In the genomic region with DNA sequence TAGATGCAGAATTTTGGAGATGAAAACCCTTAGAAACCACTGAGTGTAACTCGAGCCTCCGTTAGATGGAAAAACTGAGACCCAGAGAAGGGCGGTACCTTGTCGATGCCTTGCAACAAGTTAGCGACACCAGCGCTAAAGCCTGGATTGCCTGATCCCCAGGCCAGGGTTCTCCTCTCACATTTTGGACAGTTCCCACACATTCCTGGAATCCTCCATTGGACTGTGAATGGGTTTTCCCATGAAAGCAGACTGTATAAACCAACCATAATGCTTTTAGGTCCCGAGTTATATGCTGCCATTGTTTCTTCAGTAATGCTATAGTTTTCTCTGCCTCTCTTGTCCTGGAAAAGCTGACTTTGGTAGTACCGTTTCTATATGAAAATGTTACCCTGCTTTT, we compare ENCODE assay signal across 25 cellular contexts. TPM values are rescaled to one million over a fixed set of nuclear protein-coding genes. Genes with fewer than 3 reads are reported as not detected.
DNase-seq lines count a peak whose midpoint lies in the region; ATAC-seq and TF ChIP-seq lines count a peak whose summit lies in the region.
"Had no signal": no experiment of that assay in that cellular context is flagged by ENCODE, and none has a peak within 500 bp of the region (broad histone marks: within the 10 kb centered on the region; RNA-seq: fewer than 3 reads in every experiment).

No MANE protein-coding gene starts in this region.

- H3K9me3 ChIP-seq in breast epithelium (no peaks in the 10 kb centered on the region), mammary epithelial cell (replicated peaks; ENCODE audit: insufficient read depth, low read length) (no peaks in the 10 kb centered on the region), PC-3 (ENCODE audit: low read length) (no peaks in the 10 kb centered on the region), adipocyte (ENCODE audit: control insufficient read depth, low read length) (no peaks in the 10 kb centered on the region), thoracic aorta (no peaks in the 10 kb centered on the region), vagina (no peaks in the 10 kb centered on the region)
- H3K9me3 ChIP-seq: BE2C had no signal

- ATAC-seq in PC-3 = no peak
- no peak for ATAC-seq in thoracic aorta (ENCODE audit: insufficient number of reproducible peaks, low FRiP score, low read depth)
- no peak for ATAC-seq in HG03520 (IDR thresholded peaks at IDR 0.05; ENCODE audit: unreplicated experiment)
- no peak for ATAC-seq in GM18909 (IDR thresholded peaks at IDR 0.05; ENCODE audit: poor library complexity, unreplicated experiment)

- in situ Hi-C loops in mammary epithelial cell (cut with MboI; ENCODE audit: low sequenced_read_pairs in 2 of 2) = no loop called here

- no peak overlapping the region for H2AFZ ChIP-seq in mammary epithelial cell (ENCODE audit: low read depth, low read length)
- no peak overlapping the region for H2AFZ ChIP-seq in PC-3 (ENCODE audit: low read length)
- H2AFZ ChIP-seq: GM23248 had no signal

- DNase-seq in breast epithelium (ENCODE audit: low spot score in 2 of 2) (no peak), mammary epithelial cell (no peak), PC-3 (no peak), adipocyte (ENCODE audit: low read depth) (no peak), thoracic aorta (ENCODE audit: low spot score) (no peak), vagina (ENCODE audit: extremely low spot score in 2 of 2) (no peak)
- DNase-seq: 8988T; ACHN; AML-193; BE2C; CD4-positive, alpha-beta T cell; CD8-positive, alpha-beta memory T cell; DMS53; DMS79 treated with DMSO at 0.1 percent for 48 hours; GM23248; H7; HCEC 1CT had no signal

- H3K79me2 ChIP-seq in mammary epithelial cell (ENCODE audit: insufficient read depth, low read length) = no peaks in the 10 kb centered on the region
- H3K79me2 ChIP-seq in PC-3 (ENCODE audit: low read length) = no peaks in the 10 kb centered on the region

- dilution Hi-C loops in mammary epithelial cell (cut with HindIII; ENCODE audit: low sequenced_read_pairs) = no loop called here

- H3K4me2 ChIP-seq in mammary epithelial cell (ENCODE audit: insufficient read depth, low read depth, low read length) = no peak overlapping the region
- H3K4me2 ChIP-seq in PC-3 (ENCODE audit: low read length) = no peak overlapping the region
- H3K4me2 ChIP-seq: BLaER1 treated with 17β-estradiol and CSF1 and Interleukin-3, amounts not matched to agents 10 nM and 100 nM had no signal

- 95% methylated on average over 8 of the region's 8 CpGs for WGBS in mammary epithelial cell (ENCODE audit: low coverage, missing lambda C conversion rate)

- CTCF ChIA-PET in mammary epithelial cell (lab: Charles Lee; ENCODE audit: low non-redundant PET) (interaction anchor here (0.6 kb wide), 1 partner anchor 576 kb away, joined by 3 read pairs; no protein-coding TSS in a partner anchor), PC-3 (lab: Charles Lee) (no interaction called here)

- peaks cover 0 to 7% of the 10 kb centered on the region in 2 donors for H3K4me1 ChIP-seq in breast epithelium
- H3K4me1 ChIP-seq in mammary epithelial cell (ENCODE audit: insufficient read depth, low read length) = peaks cover 22% of the 10 kb centered on the region
- peaks cover 66% of the 10 kb centered on the region for H3K4me1 ChIP-seq in PC-3 (ENCODE audit: insufficient read depth, low read length)
- H3K4me1 ChIP-seq in adipocyte (ENCODE audit: control insufficient read depth, insufficient read depth, low read length) = peaks cover 50% of the 10 kb centered on the region
- H3K4me1 ChIP-seq in thoracic aorta (ENCODE audit: control insufficient read depth in 1 of 2, low read depth in 2 of 2) = peaks cover 18 to 35% of the 10 kb centered on the region in 2 donors
- peaks cover 6% of the 10 kb centered on the region for H3K4me1 ChIP-seq in vagina

- intact Hi-C loops in breast epithelium (cut with DNase I; ENCODE audit: low total_unique reads) (no loop called here), mammary epithelial cell (cut with micrococcal nuclease) (no loop called here), PC-3 (cut with micrococcal nuclease) (no loop called here), vagina (cut with DNase I) (no loop called here)

- H4K20me1 ChIP-seq in mammary epithelial cell (ENCODE audit: insufficient read depth, low read length) (no peaks in the 10 kb centered on the region), PC-3 (ENCODE audit: low read length) (no peaks in the 10 kb centered on the region)
- H4K20me1 ChIP-seq: BLaER1 treated with 17β-estradiol and CSF1 and Interleukin-3, amounts not matched to agents 10 nM and 100 nM had no signal

- TF ChIP-seq CTCF in breast epithelium (IDR thresholded peaks at IDR 0.05) (no peak), mammary epithelial cell (conservative IDR thresholded peaks at IDR 0.05 in 1 of 2, IDR thresholded peaks at IDR 0.05 in 1 of 2; ENCODE audit: extremely low read depth in 1 of 2, insufficient read depth in 1 of 2, low read depth in 1 of 2, low read length in 2 of 2) (no peak), PC-3 (conservative IDR thresholded peaks at IDR 0.05; ENCODE audit: low read depth, low read length) (no peak), thoracic aorta (IDR thresholded peaks at IDR 0.05) (no peak), vagina (IDR thresholded peaks at IDR 0.05) (no peak)

- H3K4me3 ChIP-seq in breast epithelium = no peak overlapping the region
- H3K4me3 ChIP-seq in mammary epithelial cell (replicated peaks in 1 of 3; ENCODE audit: insufficient read depth in 1 of 3, low read depth in 2 of 3, low read length in 3 of 3) = no peak overlapping the region
- no peak overlapping the region for H3K4me3 ChIP-seq in PC-3 (ENCODE audit: low read length)
- no peak overlapping the region for H3K4me3 ChIP-seq in adipocyte (ENCODE audit: low read length)
- no peak overlapping the region for H3K4me3 ChIP-seq in thoracic aorta
- H3K4me3 ChIP-seq in vagina = no peak overlapping the region
- H3K4me3 ChIP-seq: A549; BLaER1 treated with 17β-estradiol and CSF1 and Interleukin-3, amounts not matched to agents 10 nM and 100 nM; GM23248 had no signal

- BruUV-seq in mammary epithelial cell (replicated peaks; lab: Mats Ljungman, UMichigan) (no TSS peak), PC-3 (replicated peaks; lab: Mats Ljungman, UMichigan) (no TSS peak)

- H3K9ac ChIP-seq in mammary epithelial cell (ENCODE audit: insufficient read depth, low read length) (no peak overlapping the region), PC-3 (ENCODE audit: low read length) (peak overlapping the region; percentile 24; the same call in 1 of the 2 replicates), adipocyte (ENCODE audit: low read length) (peak overlapping the region; percentile 1)
- H3K9ac ChIP-seq: BLaER1 treated with 17β-estradiol and CSF1 and Interleukin-3, amounts not matched to agents 10 nM and 100 nM; GM23248 had no signal

- H3F3A ChIP-seq in PC-3 (ENCODE audit: low read length, unreplicated experiment) = no peaks in the 10 kb centered on the region

- POLR2A ChIA-PET in PC-3 (lab: Charles Lee; ENCODE audit: unreplicated experiment) = no interaction called here

- H3K27me3 ChIP-seq in breast epithelium (no peaks in the 10 kb centered on the region), mammary epithelial cell (ENCODE audit: insufficient read depth, low read length) (no peaks in the 10 kb centered on the region), PC-3 (ENCODE audit: low read length) (no peaks in the 10 kb centered on the region), adipocyte (replicated peaks; ENCODE audit: control insufficient read depth, insufficient read depth, low read length) (no peaks in the 10 kb centered on the region), thoracic aorta (replicated peaks; ENCODE audit: insufficient read depth) (no peaks in the 10 kb centered on the region), vagina (no peaks in the 10 kb centered on the region)
- H3K27me3 ChIP-seq: BE2C; BLaER1 treated with 17β-estradiol and CSF1 and Interleukin-3, amounts not matched to agents 10 nM and 100 nM had no signal

- TF ChIP-seq POLR2A in breast epithelium (IDR thresholded peaks at IDR 0.05) (no peak), vagina (IDR thresholded peaks at IDR 0.05) (no peak)

- H3K9me2 ChIP-seq in PC-3 (replicated peaks; ENCODE audit: low read length) = no peaks in the 10 kb centered on the region

- H3K36me3 ChIP-seq in breast epithelium (no peaks in the 10 kb centered on the region), mammary epithelial cell (ENCODE audit: insufficient read depth, low read length) (no peaks in the 10 kb centered on the region), PC-3 (ENCODE audit: low read depth, low read length) (no peaks in the 10 kb centered on the region), adipocyte (ENCODE audit: control insufficient read depth, insufficient read depth, low read length, severe bottlenecking) (no peaks in the 10 kb centered on the region), thoracic aorta (no peaks in the 10 kb centered on the region), vagina (no peaks in the 10 kb centered on the region)
- H3K36me3 ChIP-seq: BE2C; BLaER1 treated with 17β-estradiol and CSF1 and Interleukin-3, amounts not matched to agents 10 nM and 100 nM had no signal

- H3K27ac ChIP-seq in breast epithelium = peak overlapping the region; percentile 79 to 81
- H3K27ac ChIP-seq in mammary epithelial cell (ENCODE audit: insufficient read depth, low read depth, low read length) = no peak overlapping the region
- peak overlapping the region; percentile 88 for H3K27ac ChIP-seq in PC-3 (ENCODE audit: low read length)
- H3K27ac ChIP-seq in thoracic aorta = peak overlapping the region; percentile 67 to 78
- H3K27ac ChIP-seq in vagina = no peak overlapping the region
- H3K27ac ChIP-seq: BLaER1 treated with 17β-estradiol and CSF1 and Interleukin-3, amounts not matched to agents 10 nM and 100 nM had no signal

RNA-seq across cellular contexts. Expression of gene LPIN1, which starts 37.1 kb away (rescaled TPM):
- total RNA-seq in breast epithelium (100 to 1,000 TPM in 1 of 3 donors, 10 to 100 TPM in 2; 78.6 to 106 (median 82.6) TPM), mammary epithelial cell (10 to 100 TPM; 28.3 to 54.8 TPM), PC-3 (2014; rRNA removed) (40.9 and 46.9 TPM in 2 replicates), thoracic aorta (10 to 100 TPM; 24.5 to 55.8 TPM), vagina (67.5 TPM)
- polyA plus RNA-seq in mammary epithelial cell = 58.5 TPM
- 66.3 TPM for polyA minus RNA-seq in mammary epithelial cell

RNA-seq across cellular contexts. Expression of gene NTSR2, which starts 39.3 kb away (rescaled TPM):
- under 1 TPM in 1 of 3 donors, not detected in 2; 0.32 TPM for total RNA-seq in breast epithelium
- not detected for total RNA-seq in mammary epithelial cell
- polyA plus RNA-seq in mammary epithelial cell = not detected
- polyA minus RNA-seq in mammary epithelial cell = not detected
- total RNA-seq in PC-3 (2014; rRNA removed) = not detected in 2 replicates
- total RNA-seq in thoracic aorta = not detected
- not detected for total RNA-seq in vagina
- total RNA-seq: CD4-positive, alpha-beta T cell; CD8-positive, alpha-beta memory T cell; Daoy; G401; GM23248; H1; H7 had no signal
- polyA plus RNA-seq: A549; CD14-positive monocyte; CD8-positive, alpha-beta memory T cell; GM23248 had no signal

Comparison
In these comparisons a context has a peak if more than half of its experiments do, and no peak if none do; other contexts are left out.
1. H3K27ac ChIP-seq: peak in breast epithelium (2 of 2), PC-3 (single experiment) and thoracic aorta (2 of 2); none in mammary epithelial cell (single experiment) and vagina (single experiment).